ENCODE assay signal across 22 cellular contexts in the genomic region with DNA sequence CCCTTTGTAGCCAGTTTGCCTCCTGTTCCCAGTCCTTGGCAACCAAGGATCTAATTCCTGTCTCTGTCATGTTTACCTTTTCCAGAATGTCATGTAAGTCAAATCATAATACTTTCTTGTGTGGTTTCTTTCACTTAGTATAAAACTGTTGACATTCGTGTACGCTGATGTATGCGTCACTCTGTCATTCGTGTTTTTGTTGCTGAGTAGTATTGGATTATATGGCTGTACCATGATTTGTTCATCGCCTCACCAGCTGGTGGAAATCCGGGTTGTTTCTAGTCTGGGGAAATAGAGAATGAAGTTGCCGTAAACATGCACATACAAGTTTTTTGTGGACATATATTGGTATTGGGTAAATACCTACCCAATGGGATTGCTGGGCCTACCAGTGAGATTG.
"Had no signal": no experiment of that assay in that cellular context is flagged by ENCODE, and none has a peak within 500 bp of the region (broad histone marks: within the 10 kb centered on the region; RNA-seq: fewer than 3 reads in every experiment).

No MANE protein-coding gene starts in this region.

- ATAC-seq: activated CD8-positive, alpha-beta memory T cell treated with anti-CD3 and anti-CD28 coated beads, Interleukin-2, amount 10 ng/mL, durations not matched to agents 7 days and 5 days; activated CD8-positive, alpha-beta T cell treated with anti-CD3 and anti-CD28 coated beads, Interleukin-2, amount 10 ng/mL, durations not matched to agents 7 days and 5 days; activated naive CD4-positive, alpha-beta T cell treated with anti-CD3 and anti-CD28 coated beads, Interleukin-2, amount 50 U/mL, for 72 hours; body of pancreas; effector memory CD8-positive, alpha-beta T cell; esophagus mucosa; foreskin keratinocyte; left lung; mucosa of descending colon had no signal

- H3K4me1 ChIP-seq: body of pancreas had no signal

- H3K27ac Mint-ChIP-seq: activated B cell treated with CpG ODN at 0.5 μM for 24 hours; activated CD8-positive, alpha-beta memory T cell treated with anti-CD3 and anti-CD28 coated beads, Interleukin-2, amount 10 ng/mL, durations not matched to agents 7 days and 5 days; activated CD8-positive, alpha-beta T cell treated with anti-CD3 and anti-CD28 coated beads, Interleukin-2, amount 10 ng/mL, durations not matched to agents 7 days and 5 days; activated naive CD4-positive, alpha-beta T cell treated with anti-CD3 and anti-CD28 coated beads, Interleukin-2, amount 50 U/mL, for 72 hours; activated T-helper 2 cell treated with anti-CD3 and anti-CD28 coated beads, Interferon-gamma antibody, Interleukin-2, Interleukin-4, amounts not matched to agents 10 μg/mL and 5 μg/mL and 100 μg/mL, durations not matched to agents 14 hours and 24 hours and 36 hours; effector memory CD8-positive, alpha-beta T cell; progenitor cell of endocrine pancreas had no signal

- H3K4me3 Mint-ChIP-seq: activated B cell treated with CpG ODN at 0.5 μM for 24 hours; activated CD8-positive, alpha-beta memory T cell treated with anti-CD3 and anti-CD28 coated beads, Interleukin-2, amount 10 ng/mL, durations not matched to agents 7 days and 5 days; activated CD8-positive, alpha-beta T cell treated with anti-CD3 and anti-CD28 coated beads, Interleukin-2, amount 10 ng/mL, durations not matched to agents 7 days and 5 days; effector memory CD8-positive, alpha-beta T cell had no signal

- H3K4me3 ChIP-seq: body of pancreas, left lung, lung, mucosa of descending colon, ovary, transverse colon had no signal

- H3K36me3 Mint-ChIP-seq: activated CD8-positive, alpha-beta memory T cell treated with anti-CD3 and anti-CD28 coated beads, Interleukin-2, amount 10 ng/mL, durations not matched to agents 7 days and 5 days; activated naive CD4-positive, alpha-beta T cell treated with anti-CD3 and anti-CD28 coated beads, Interleukin-2, amount 50 U/mL, for 72 hours had no signal

- H3K9me3 ChIP-seq: body of pancreas, left lung, mucosa of descending colon, ovary, transverse colon had no signal

- H3K36me3 ChIP-seq: left lung, ovary, transverse colon had no signal

- H3K27ac ChIP-seq: body of pancreas, foreskin keratinocyte, left lung, transverse colon had no signal

- DNase-seq: activated B cell treated with CpG ODN at 0.5 μM for 24 hours; activated CD8-positive, alpha-beta memory T cell treated with anti-CD3 and anti-CD28 coated beads, Interleukin-2, amount 10 ng/mL, durations not matched to agents 7 days and 5 days; activated CD8-positive, alpha-beta T cell treated with anti-CD3 and anti-CD28 coated beads, Interleukin-2, amount 10 ng/mL, durations not matched to agents 7 days and 5 days; activated T-cell treated with anti-CD3 and anti-CD28 coated beads, Interleukin-2, amount 50 U/mL, for 48 hours; anterior cingulate cortex; body of pancreas; cortex of kidney; effector memory CD8-positive, alpha-beta T cell; foreskin keratinocyte; left lung; mucosa of descending colon; ovary; stimulated activated CD4-positive, alpha-beta T cell treated with anti-CD3 and anti-CD28 coated beads, Interleukin-15, amount 100 ng/mL, for 24 hours; stimulated activated CD4-positive, alpha-beta T cell treated with anti-CD3 and anti-CD28 coated beads, Interleukin-2, amount 100 ng/mL, for 24 hours; stimulated activated naive CD4-positive, alpha-beta T cell; T-helper 2 cell; transverse colon had no signal

- H3K27me3 ChIP-seq: body of pancreas, foreskin keratinocyte, left lung, ovary, transverse colon had no signal

- H3K9me3 Mint-ChIP-seq: activated B cell treated with CpG ODN at 0.5 μM for 24 hours; activated naive CD4-positive, alpha-beta T cell treated with anti-CD3 and anti-CD28 coated beads, Interleukin-2, amount 50 U/mL, for 72 hours; activated T-helper 2 cell treated with anti-CD3 and anti-CD28 coated beads, Interferon-gamma antibody, Interleukin-2, Interleukin-4, amounts not matched to agents 10 μg/mL and 5 μg/mL and 100 μg/mL, durations not matched to agents 14 hours and 24 hours and 36 hours; effector memory CD8-positive, alpha-beta T cell had no signal

- H3K27me3 Mint-ChIP-seq: activated B cell treated with CpG ODN at 0.5 μM for 24 hours; effector memory CD8-positive, alpha-beta T cell; progenitor cell of endocrine pancreas had no signal
